In genomic region chr11:10139656-10140055, GRCh38 we compare ENCODE assay signal across 12 cellular contexts.
A peak's percentile ranks its signal among the peaks of the same experiment; 100 is the strongest.
DNase-seq lines count a peak whose midpoint lies in the region; ATAC-seq and TF ChIP-seq lines count a peak whose summit lies in the region.
"Had no signal": no experiment of that assay in that cellular context is flagged by ENCODE, and none has a peak within 500 bp of the region (broad histone marks: within the 10 kb centered on the region; RNA-seq: fewer than 3 reads in every experiment).

No MANE protein-coding gene starts in this region.

- no peak overlapping the region for H3K4me2 ChIP-seq in PC-9

- BruUV-seq in PC-9 (replicated peaks; lab: Mats Ljungman, UMichigan): no TSS peak

- H3K4me1 ChIP-seq in PC-9 (replicated peaks; ENCODE audit: insufficient read depth): 0 out of 2 replicates have a peak, but pooled peaks cover 6% of the 10 kb centered on the region
- H3K4me1 ChIP-seq: upper lobe of right lung had no signal

- DNase-seq in ELR (ENCODE audit: low read depth) (peak; percentile 62), PC-9 (peak; percentile 19 to 65), epithelial cell of proximal tubule (ENCODE audit: low read depth) (peak; percentile 40), myocyte (ENCODE audit: low read depth) (peak; percentile 37), DMS53 (lab: John Stamatoyannopoulos, UW) (no peak), SIG-M5 treated with dmso at 0.1 percent for 504 hours (lab: John Stamatoyannopoulos, UW; ENCODE audit: unreplicated experiment) (no peak)
- DNase-seq: NCI-H2081, T-helper 9 cell, upper lobe of right lung had no signal

- POLR2A ChIA-PET in PC-9 (lab: Charles Lee; ENCODE audit: unreplicated experiment): interaction anchor here (0.6 to 0.9 kb wide), 3 partner anchors 41 to 574 kb away, joined by 3 to 5 read pairs (median 4); no protein-coding TSS in a partner anchor

- H3F3A ChIP-seq in PC-9 (ENCODE audit: insufficient read depth, low read depth): no peaks in the 10 kb centered on the region

- no peak for ATAC-seq in GM18873 (IDR thresholded peaks at IDR 0.05; ENCODE audit: low FRiP score, unreplicated experiment)
- ATAC-seq in GM18519 (IDR thresholded peaks at IDR 0.05; ENCODE audit: low FRiP score, unreplicated experiment): no peak
- ATAC-seq: upper lobe of right lung had no signal

- no peaks in the 10 kb centered on the region for H3K36me3 ChIP-seq in PC-9 (ENCODE audit: low read depth)
- H3K36me3 ChIP-seq: upper lobe of right lung had no signal

- no peak for TF ChIP-seq CTCF in PC-9 (conservative IDR thresholded peaks at IDR 0.05)
- no peak for TF ChIP-seq CTCF in epithelial cell of proximal tubule (conservative IDR thresholded peaks at IDR 0.05; ENCODE audit: low read depth, low read length)

- H2AFZ ChIP-seq in PC-9: no peak overlapping the region

- no peak overlapping the region for H3K4me3 ChIP-seq in PC-9
- H3K4me3 ChIP-seq in epithelial cell of proximal tubule (ENCODE audit: low read depth, low read length): no peak overlapping the region
- H3K4me3 ChIP-seq: lung, upper lobe of right lung had no signal

- H3K9me3 ChIP-seq in PC-9 (ENCODE audit: insufficient read depth, low read depth): no peaks in the 10 kb centered on the region
- H3K9me3 ChIP-seq: upper lobe of right lung had no signal

- intact Hi-C loops in PC-9 (cut with micrococcal nuclease; ENCODE audit: unreplicated experiment): no loop called here

- H3K27ac ChIP-seq in PC-9: no peak overlapping the region; the same call in 1 of the 2 replicates
- H3K27ac ChIP-seq: upper lobe of right lung had no signal

- H4K20me1 ChIP-seq in PC-9 (ENCODE audit: insufficient read depth): no peaks in the 10 kb centered on the region

- H3K9me2 ChIP-seq in PC-9 (ENCODE audit: insufficient read depth): no peaks in the 10 kb centered on the region

- H3K27me3 ChIP-seq in PC-9 (ENCODE audit: insufficient read depth, low read depth): no peaks in the 10 kb centered on the region
- H3K27me3 ChIP-seq: upper lobe of right lung had no signal

- CTCF ChIA-PET in PC-9 (lab: Charles Lee): no interaction called here

- H3K79me2 ChIP-seq in PC-9 (ENCODE audit: low read depth): no peaks in the 10 kb centered on the region

Comparison
In these comparisons a context has a peak if more than half of its experiments do, and no peak if none do; other contexts are left out.
1. DNase-seq: peak in ELR (single experiment), PC-9 (2 of 2), epithelial cell of proximal tubule (single experiment) and myocyte (single experiment); none in DMS53 (single experiment) and SIG-M5 treated with dmso at 0.1 percent for 504 hours (single experiment).